ENCODE assay signal across 8 cellular contexts in the genomic region with DNA sequence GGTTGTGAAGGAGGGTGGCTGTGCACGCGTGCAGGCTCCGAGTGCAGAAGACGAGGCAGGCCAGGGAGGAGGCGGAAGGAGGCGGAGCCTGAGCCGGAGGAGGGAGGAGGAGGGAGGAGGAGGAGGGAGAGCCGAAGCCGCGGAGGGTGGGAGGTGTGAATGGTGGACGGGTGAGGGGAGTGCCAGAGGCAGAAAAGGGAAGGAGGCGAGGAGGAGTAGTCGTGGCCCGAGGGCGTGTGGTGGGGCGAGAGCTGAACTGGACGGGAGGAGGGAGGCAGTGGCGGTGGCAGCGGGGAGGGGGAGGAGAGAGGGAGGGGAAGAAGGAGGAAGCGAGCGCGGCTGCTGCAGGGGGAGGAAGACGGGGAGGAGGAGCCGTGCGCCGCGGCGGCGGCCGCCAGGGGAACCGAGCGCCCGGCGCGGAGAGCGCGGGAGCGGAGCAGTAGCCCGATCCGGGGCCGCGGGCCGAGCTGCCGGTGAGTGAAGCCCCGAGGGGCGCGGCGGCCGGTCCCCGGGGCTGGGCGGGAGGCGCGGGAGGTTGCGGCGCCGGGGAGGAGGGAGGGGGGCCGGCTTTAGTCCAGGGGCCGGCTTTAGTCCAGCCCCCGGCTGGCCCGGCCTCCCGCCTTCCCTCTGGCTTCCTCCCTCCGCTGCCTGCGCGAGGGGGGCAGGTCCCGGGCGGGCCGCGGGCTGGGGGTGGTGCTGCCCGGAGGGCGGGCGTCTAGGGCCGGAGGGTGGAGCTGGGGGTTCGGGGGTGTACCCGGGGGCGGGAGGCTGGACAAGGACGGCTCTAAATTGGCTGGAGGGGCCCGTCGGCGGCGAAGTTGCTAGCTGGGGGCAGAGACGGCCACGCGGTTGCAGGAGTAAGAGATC. TPM values are rescaled to one million over a fixed set of nuclear protein-coding genes. Genes with fewer than 3 reads are reported as not detected.
DNase-seq lines count a peak whose midpoint lies in the region; ATAC-seq and TF ChIP-seq lines count a peak whose summit lies in the region.

A gene (plus strand): TSS at position 815 of the 867 bp plus-strand sequence. CDS start 661 bp downstream, outside the sequence.

- peak within 1 kb of the TSS; percentile 96 for H3K18ac ChIP-seq in trophoblast cell (ENCODE audit: low read length)

- intact Hi-C loops in transverse colon (cut with DNase I; ENCODE audit: low total_unique reads): no loop called here

- H2BK5ac ChIP-seq in trophoblast cell (ENCODE audit: low read depth, low read length, poor library complexity): peak within 1 kb of the TSS; percentile 85

- peaks cover 27% of the 10 kb centered on the region for H3K4me1 ChIP-seq in cardiac muscle cell (ENCODE audit: low read depth)
- peaks cover 13 to 26% of the 10 kb centered on the region in 2 experiments for H3K4me1 ChIP-seq in trophoblast cell (ENCODE audit: control insufficient read depth in 1 of 2, insufficient read depth in 2 of 2, low read length in 2 of 2)
- peaks cover 0 to 46% (median 16%) of the 10 kb centered on the region in 4 donors for H3K4me1 ChIP-seq in transverse colon

- H3K27me3 ChIP-seq in SU-DHL-6 (ENCODE audit: low read length): no peaks in the 10 kb centered on the region
- no peaks in the 10 kb centered on the region for H3K27me3 ChIP-seq in cardiac muscle cell
- H3K27me3 ChIP-seq in trophoblast cell (ENCODE audit: insufficient read depth, low read length): no peaks in the 10 kb centered on the region
- H3K27me3 ChIP-seq in transverse colon: no peaks in the 10 kb centered on the region

- peak within 1 kb of the TSS; percentile 71 for H3K4ac ChIP-seq in trophoblast cell (ENCODE audit: low read depth, low read length)

- no CpG with 5 or more reads among the region's 83 CpGs for WGBS in trophoblast cell (ENCODE audit: extremely low coverage, insufficient coverage, insufficient read length)
- 40% methylated on average over 54 of the region's 83 CpGs; no CpG with 5 or more reads in 1 of the 2 donors for WGBS in transverse colon (ENCODE audit: low coverage in 1 of 2), 2 donors

- peak within 1 kb of the TSS; percentile 75 for H3K14ac ChIP-seq in trophoblast cell (ENCODE audit: low read length)

- in situ Hi-C loops in transverse colon (cut with MboI; ENCODE audit: low pct_ligation_motif_present in 1 of 4, low pct_unique_long_range_greater_than_20kb in 1 of 4, low sequenced_read_pairs in 3 of 4): no loop called here

- H3F3A ChIP-seq in SU-DHL-6 (ENCODE audit: insufficient read depth): no peaks in the 10 kb centered on the region

- POLR2A ChIA-PET in activated naive CD8-positive, alpha-beta T cell treated with anti-CD3 and anti-CD28 coated beads, Interleukin-2, amount 10 ng/mL, durations not matched to agents 7 days and 5 days (lab: Charles Lee): interaction anchor here (1.0 to 2.1 kb wide), 3 partner anchors 9 to 315 kb away, joined by 6 to 8 read pairs (median 7); a partner anchor contains a TSS

- H3K4me3 ChIP-seq in HFF-Myc (replicated peaks; ENCODE audit: low read depth, low read length) (peak within 1 kb of the TSS; percentile 48), NB4 (ENCODE audit: low read depth, low read length) (peak within 1 kb of the TSS; percentile 77), SU-DHL-6 (ENCODE audit: insufficient read depth, low read length, poor library complexity, severe bottlenecking) (peak within 1 kb of the TSS; percentile 63), cardiac muscle cell (peak within 1 kb of the TSS; percentile 56), trophoblast cell (ENCODE audit: low read depth, low read length) (peak within 1 kb of the TSS; percentile 83), transverse colon (peak within 1 kb of the TSS; percentile 56 to 70 (median 64))

- H4K91ac ChIP-seq in trophoblast cell (ENCODE audit: low read depth, low read length): peak within 1 kb of the TSS; percentile 94

- peak; percentile 79 for DNase-seq in GM10266 (ENCODE audit: extremely low spot score)
- peak; percentile 30 for DNase-seq in HFF-Myc (ENCODE audit: extremely low read depth, low read depth)
- DNase-seq in NB4 (ENCODE audit: low read depth): peak; percentile 96
- DNase-seq in activated naive CD8-positive, alpha-beta T cell treated with anti-CD3 and anti-CD28 coated beads, Interleukin-2, amount 10 ng/mL, durations not matched to agents 7 days and 5 days: peak; percentile 80
- peak; percentile 89 to 91 for DNase-seq in cardiac muscle cell (ENCODE audit: low read depth in 1 of 2, low spot score in 1 of 2)
- DNase-seq in trophoblast cell: peak; percentile 39 to 60
- peak; percentile 87 for DNase-seq in transverse colon

- H3K27ac ChIP-seq in SU-DHL-6 (ENCODE audit: low read depth, low read length): peak within 1 kb of the TSS; percentile 56
- H3K27ac ChIP-seq in cardiac muscle cell: peak within 1 kb of the TSS; percentile 86
- H3K27ac ChIP-seq in trophoblast cell (ENCODE audit: low read depth, low read length): peak within 1 kb of the TSS; percentile 87
- peak within 1 kb of the TSS; percentile 89 to 94 (median 92) for H3K27ac ChIP-seq in transverse colon

- H3K36me3 ChIP-seq in SU-DHL-6 (ENCODE audit: low read length): no peaks in the 10 kb centered on the region
- no peaks in the 10 kb centered on the region for H3K36me3 ChIP-seq in cardiac muscle cell
- H3K36me3 ChIP-seq in trophoblast cell (ENCODE audit: control insufficient read depth in 1 of 2, insufficient read depth in 2 of 2, low read length in 2 of 2): no peaks in the 10 kb centered on the region
- no peaks in the 10 kb centered on the region for H3K36me3 ChIP-seq in transverse colon

- no peaks in the 10 kb centered on the region for H3K9me2 ChIP-seq in SU-DHL-6 (replicated peaks; ENCODE audit: insufficient read depth, low read length)

- H2BK120ac ChIP-seq in trophoblast cell (ENCODE audit: insufficient read depth, low read length, poor library complexity): peak within 1 kb of the TSS; percentile 53

- no peak for TF ChIP-seq EP300 in transverse colon (IDR thresholded peaks at IDR 0.05; ENCODE audit: low read depth)

- H4K20me1 ChIP-seq in SU-DHL-6 (ENCODE audit: low read depth, low read length): no peaks in the 10 kb centered on the region

- H3K79me2 ChIP-seq in SU-DHL-6 (ENCODE audit: insufficient read depth, low read length): no peaks in the 10 kb centered on the region
- peaks cover 4% of the 10 kb centered on the region for H3K79me2 ChIP-seq in trophoblast cell (ENCODE audit: control insufficient read depth, insufficient read depth, low read length, poor library complexity)

- peaks cover 5% of the 10 kb centered on the region for H3K79me1 ChIP-seq in trophoblast cell (ENCODE audit: low read length)

- H3K9ac ChIP-seq in SU-DHL-6 (ENCODE audit: low read length) (peak within 1 kb of the TSS; percentile 65), trophoblast cell (ENCODE audit: low read length) (peak within 1 kb of the TSS; percentile 74)

- no peak within 1 kb of the TSS for H2BK12ac ChIP-seq in trophoblast cell (ENCODE audit: low read length)

- H2AK5ac ChIP-seq in trophoblast cell (ENCODE audit: low read length): no peak within 1 kb of the TSS

- peak within 1 kb of the TSS; percentile 67 for H3K4me2 ChIP-seq in SU-DHL-6 (ENCODE audit: low read depth, low read length, poor library complexity, severe bottlenecking)
- peak within 1 kb of the TSS; percentile 87 for H3K4me2 ChIP-seq in trophoblast cell (ENCODE audit: low read length)

- H3K9me3 Mint-ChIP-seq in activated naive CD8-positive, alpha-beta T cell treated with anti-CD3 and anti-CD28 coated beads, Interleukin-2, amount 10 ng/mL, durations not matched to agents 7 days and 5 days: no peaks in the 10 kb centered on the region

- no peaks in the 10 kb centered on the region for H3K27me3 Mint-ChIP-seq in activated naive CD8-positive, alpha-beta T cell treated with anti-CD3 and anti-CD28 coated beads, Interleukin-2, amount 10 ng/mL, durations not matched to agents 7 days and 5 days

- H3K36me3 Mint-ChIP-seq in activated naive CD8-positive, alpha-beta T cell treated with anti-CD3 and anti-CD28 coated beads, Interleukin-2, amount 10 ng/mL, durations not matched to agents 7 days and 5 days: peaks cover 4% of the 10 kb centered on the region

- H2AFZ ChIP-seq in SU-DHL-6 (ENCODE audit: low read depth, low read length, severe bottlenecking) (peak within 1 kb of the TSS; percentile 62), trophoblast cell (ENCODE audit: insufficient read depth, low read length, poor library complexity) (peak within 1 kb of the TSS; percentile 86)

- TF ChIP-seq CTCF in GM10266 (IDR thresholded peaks at IDR 0.05; ENCODE audit: control insufficient read depth, insufficient read depth, low read depth, missing control alignments): no peak
- no peak for TF ChIP-seq CTCF in HFF-Myc (IDR thresholded peaks at IDR 0.05; ENCODE audit: low read depth, low read length, missing control alignments)
- TF ChIP-seq CTCF in NB4 (IDR thresholded peaks at IDR 0.05; ENCODE audit: low read depth, low read length): no peak
- TF ChIP-seq CTCF in SU-DHL-6 (IDR thresholded peaks at IDR 0.05; ENCODE audit: insufficient read depth, low read length, poor library complexity, severe bottlenecking): no peak
- TF ChIP-seq CTCF in cardiac muscle cell (IDR thresholded peaks at IDR 0.05; ENCODE audit: low read depth, low read length): no peak
- peak in 1 of 5 experiments; percentile 8 for TF ChIP-seq CTCF in transverse colon (IDR thresholded peaks at IDR 0.05)

- H3K4me3 Mint-ChIP-seq in activated naive CD8-positive, alpha-beta T cell treated with anti-CD3 and anti-CD28 coated beads, Interleukin-2, amount 10 ng/mL, durations not matched to agents 7 days and 5 days: peak within 1 kb of the TSS; percentile 88

- peak; percentile 78 for ATAC-seq in activated naive CD8-positive, alpha-beta T cell treated with anti-CD3 and anti-CD28 coated beads, Interleukin-2, amount 10 ng/mL, durations not matched to agents 7 days and 5 days (ENCODE audit: low read depth)

- peak within 1 kb of the TSS; percentile 88 for H4K8ac ChIP-seq in trophoblast cell (ENCODE audit: low read depth, low read length)

- peak within 1 kb of the TSS; percentile 96 for H3K27ac Mint-ChIP-seq in activated naive CD8-positive, alpha-beta T cell treated with anti-CD3 and anti-CD28 coated beads, Interleukin-2, amount 10 ng/mL, durations not matched to agents 7 days and 5 days

- H4K12ac ChIP-seq in trophoblast cell (ENCODE audit: low read depth, low read length): peak within 1 kb of the TSS; percentile 52

- H3K9me3 ChIP-seq in SU-DHL-6 (ENCODE audit: insufficient read depth, low read length) (no peaks in the 10 kb centered on the region), cardiac muscle cell (ENCODE audit: low read depth) (no peaks in the 10 kb centered on the region), trophoblast cell (ENCODE audit: insufficient read depth, low read depth, low read length) (no peaks in the 10 kb centered on the region), transverse colon (no peaks in the 10 kb centered on the region)

- peaks cover 19% of the 10 kb centered on the region for H3K4me1 Mint-ChIP-seq in activated naive CD8-positive, alpha-beta T cell treated with anti-CD3 and anti-CD28 coated beads, Interleukin-2, amount 10 ng/mL, durations not matched to agents 7 days and 5 days

- H3K23ac ChIP-seq in trophoblast cell (ENCODE audit: low read length): no peak within 1 kb of the TSS

- peak; percentile 21 for TF ChIP-seq POLR2A in NB4 (IDR thresholded peaks at IDR 0.05; ENCODE audit: extremely low read depth, insufficient read length)
- peak; percentile 44 for TF ChIP-seq POLR2A in transverse colon (IDR thresholded peaks at IDR 0.05)

RNA-seq across cellular contexts. Expression of the gene that starts here (rescaled TPM):
- 10 to 100 TPM; 18.2 to 22.3 TPM for total RNA-seq in activated naive CD8-positive, alpha-beta T cell treated with anti-CD3 and anti-CD28 coated beads, Interleukin-2, amount 10 ng/mL, durations not matched to agents 7 days and 5 days
- total RNA-seq in cardiac muscle cell (28.3 and 70.3 TPM in 2 replicates), transverse colon (100 to 1,000 TPM in 2 of 4 donors, 10 to 100 TPM in 2; 19.5 to 112 (median 91.3) TPM)
- 5.2 and 6.8 TPM in 2 replicates for polyA plus RNA-seq in cardiac muscle cell
- 10.4 and 10.8 TPM in 2 replicates for polyA plus RNA-seq in trophoblast cell (2013)

Comparison
In these comparisons a context has a peak if more than half of its experiments do, and no peak if none do; other contexts are left out.
1. Peak in every context shown above with its lines: DNase-seq, ATAC-seq, H3K4me3 ChIP-seq and H3K27ac ChIP-seq.
2. DNase-seq: peak in every context shown above with its lines; median percentile 96 in NB4; 90 in cardiac muscle cell; 87 in transverse colon; 80 in activated naive CD8-positive, alpha-beta T cell treated with anti-CD3 and anti-CD28 coated beads, Interleukin-2, amount 10 ng/mL, durations not matched to agents 7 days and 5 days; 79 in GM10266; 50 in trophoblast cell; 30 in HFF-Myc.